11 cellular contexts compared by ENCODE assay signal in genomic region chr5:52727568-52727967, GRCh38.
A peak's percentile ranks its signal among the peaks of the same experiment; 100 is the strongest.
DNase-seq lines count a peak whose midpoint lies in the region; ATAC-seq and TF ChIP-seq lines count a peak whose summit lies in the region.
"Had no signal": no experiment of that assay in that cellular context is flagged by ENCODE, and none has a peak within 500 bp of the region (broad histone marks: within the 10 kb centered on the region; RNA-seq: fewer than 3 reads in every experiment).

No MANE protein-coding gene starts in this region.

- H3K36me3 ChIP-seq in esophagus squamous epithelium = no peaks in the 10 kb centered on the region
- H3K36me3 ChIP-seq in naive thymus-derived CD4-positive, alpha-beta T cell (ENCODE audit: control insufficient read depth in 2 of 3, insufficient read depth in 3 of 3, low read length in 3 of 3) = no peaks in the 10 kb centered on the region

- no peaks in the 10 kb centered on the region for H3K27me3 ChIP-seq in esophagus squamous epithelium
- H3K27me3 ChIP-seq in naive thymus-derived CD4-positive, alpha-beta T cell (ENCODE audit: control insufficient read depth in 2 of 2, insufficient read depth in 2 of 2, low read length in 2 of 2) = no peaks in the 10 kb centered on the region

- 20 to 22% methylated on average over 6 of the region's 6 CpGs for whole genome bisulfite sequencing in esophagus squamous epithelium, 2 donors

- peak overlapping the region; percentile 18 to 69 (median 63) for H3K27ac ChIP-seq in esophagus squamous epithelium
- no peak overlapping the region for H3K27ac ChIP-seq in naive thymus-derived CD4-positive, alpha-beta T cell (ENCODE audit: low read depth, low read length)

- peak overlapping the region in 8 of 9 donors; percentile 44 to 93 (median 75) for H3K27ac Mint-ChIP-seq in naive thymus-derived CD4-positive, alpha-beta T cell
- H3K27ac Mint-ChIP-seq: IgD-negative memory B cell; stimulated activated naive CD8-positive, alpha-beta T cell treated with anti-CD3 and anti-CD28 coated beads, Interleukin-15, amount 100 ng/mL, for 72 hours had no signal

- no peak overlapping the region for H3K4me3 ChIP-seq in esophagus squamous epithelium
- no peak overlapping the region for H3K4me3 ChIP-seq in naive thymus-derived CD4-positive, alpha-beta T cell (ENCODE audit: low read length)

- peaks cover 0 to 40% (median 12%) of the 10 kb centered on the region in 5 donors for H3K36me3 Mint-ChIP-seq in naive thymus-derived CD4-positive, alpha-beta T cell
- H3K36me3 Mint-ChIP-seq: IgD-negative memory B cell had no signal

- DNase-seq in AG20443 (ENCODE audit: low spot score) = peak; percentile 86
- DNase-seq in RPMI7951 (ENCODE audit: low read depth) = peak; percentile 96
- no peak for DNase-seq in esophagus squamous epithelium (lab: John Stamatoyannopoulos, UW)
- no peak for DNase-seq in naive thymus-derived CD4-positive, alpha-beta T cell
- no peak for DNase-seq in NCI-H1417 (lab: John Stamatoyannopoulos, UW)
- DNase-seq in NCI-H1930 (lab: John Stamatoyannopoulos, UW) = no peak
- no peak for DNase-seq in DMS79 (lab: John Stamatoyannopoulos, UW)
- DNase-seq in stimulated activated CD4-positive, alpha-beta T cell treated with anti-CD3 and anti-CD28 coated beads, Interleukin-4, amount 100 ng/mL, for 24 hours = no peak
- DNase-seq: central memory CD4-positive, alpha-beta T cell; stimulated activated naive CD8-positive, alpha-beta T cell treated with anti-CD3 and anti-CD28 coated beads, Interleukin-15, amount 100 ng/mL, for 72 hours had no signal

- H3K9me3 Mint-ChIP-seq in naive thymus-derived CD4-positive, alpha-beta T cell = peaks cover 0 to 18% (median 7%) of the 10 kb centered on the region in 11 donors

- peaks cover 27 to 86% (median 69%) of the 10 kb centered on the region in 7 donors for H3K4me1 Mint-ChIP-seq in naive thymus-derived CD4-positive, alpha-beta T cell
- H3K4me1 Mint-ChIP-seq: IgD-negative memory B cell had no signal

- CTCF ChIA-PET in naive thymus-derived CD4-positive, alpha-beta T cell (lab: Charles Lee) = interaction anchor here (0.6 to 1.1 kb wide), 2 partner anchors 60 to 208 kb away, joined by 3 read pairs; partner anchors contain the start of genes ITGA1 and PELO

- no peaks in the 10 kb centered on the region for H3K27me3 Mint-ChIP-seq in naive thymus-derived CD4-positive, alpha-beta T cell
- H3K27me3 Mint-ChIP-seq: stimulated activated naive CD8-positive, alpha-beta T cell treated with anti-CD3 and anti-CD28 coated beads, Interleukin-15, amount 100 ng/mL, for 72 hours had no signal

- no peak for ATAC-seq in naive thymus-derived CD4-positive, alpha-beta T cell
- ATAC-seq: stimulated activated naive CD8-positive, alpha-beta T cell treated with anti-CD3 and anti-CD28 coated beads, Interleukin-15, amount 100 ng/mL, for 72 hours had no signal

- peaks cover 0 to 39% (median 12%) of the 10 kb centered on the region in 3 donors for H3K4me1 ChIP-seq in esophagus squamous epithelium
- H3K4me1 ChIP-seq in naive thymus-derived CD4-positive, alpha-beta T cell (ENCODE audit: control insufficient read depth in 2 of 2, insufficient read depth in 2 of 2, low read length in 2 of 2) = peaks cover 33 to 37% of the 10 kb centered on the region in 2 donors

- intact Hi-C loops in esophagus squamous epithelium (cut with DNase I) = no loop called here
- intact Hi-C loops in naive thymus-derived CD4-positive, alpha-beta T cell (cut with micrococcal nuclease) = loop anchor here in 1 of 2 donors (5.0 to 10.0 kb wide), 3 partner anchors 60 to 357 kb away; partner anchors contain the start of genes ITGA1 and PELO

- H3K4me3 Mint-ChIP-seq in naive thymus-derived CD4-positive, alpha-beta T cell = peak overlapping the region in 2 of 10 donors; percentile 31 to 44
- H3K4me3 Mint-ChIP-seq: IgD-negative memory B cell; stimulated activated naive CD8-positive, alpha-beta T cell treated with anti-CD3 and anti-CD28 coated beads, Interleukin-15, amount 100 ng/mL, for 72 hours had no signal

- no peak for TF ChIP-seq CTCF in esophagus squamous epithelium (IDR thresholded peaks at IDR 0.05)

- no peak for TF ChIP-seq POLR2A in esophagus squamous epithelium (IDR thresholded peaks at IDR 0.05)

- POLR2A ChIA-PET in naive thymus-derived CD4-positive, alpha-beta T cell (lab: Charles Lee) = interaction anchor here (0.5 to 4.1 kb wide), 6 partner anchors 12 to 1713 kb away, joined by 3 to 17 read pairs (median 6); no protein-coding TSS in a partner anchor

- no peaks in the 10 kb centered on the region for H3K9me3 ChIP-seq in esophagus squamous epithelium
- H3K9me3 ChIP-seq in naive thymus-derived CD4-positive, alpha-beta T cell (ENCODE audit: control insufficient read depth in 2 of 3, low read length in 3 of 3) = no peaks in the 10 kb centered on the region

Comparison
In these comparisons a context has a peak if more than half of its experiments do, and no peak if none do; other contexts are left out.
1. DNase-seq: peak in AG20443 (single experiment) and RPMI7951 (single experiment); none in esophagus squamous epithelium (single experiment), naive thymus-derived CD4-positive, alpha-beta T cell (0 of 9), NCI-H1417 (0 of 3), NCI-H1930 (0 of 2), DMS79 (single experiment) and stimulated activated CD4-positive, alpha-beta T cell treated with anti-CD3 and anti-CD28 coated beads, Interleukin-4, amount 100 ng/mL, for 24 hours (single experiment).